1 cellular context compared by ENCODE assay signal in genomic region chr1:15427280-15427666, GRCh38.
TF ChIP-seq lines count a peak whose summit lies in the region.

No MANE protein-coding gene starts in this region.

TF ChIP-seq in A549, 52 proteins besides CTCF, POLR2A, EP300 and RAD21 (continued from another document):
- TF ChIP-seq ELK1 (IDR thresholded peaks at IDR 0.05; ENCODE audit: low read depth, low read length) (no peak), RCOR1 (IDR thresholded peaks at IDR 0.05; ENCODE audit: low read depth, low read length) (no peak), HMGXB4 (CRISPR knock-in tag; IDR thresholded peaks at IDR 0.05; ENCODE audit: borderline replicate concordance) (no peak), BHLHE40 (IDR thresholded peaks at IDR 0.05; ENCODE audit: low read depth, low read length) (no peak), BCL3 (IDR thresholded peaks at IDR 0.05) (no peak), ZC3H11A (IDR thresholded peaks at IDR 0.05) (no peak), RNF2 (IDR thresholded peaks at IDR 0.05; ENCODE audit: borderline replicate concordance, low read depth) (no peak), HES2 (IDR thresholded peaks at IDR 0.05) (no peak), CBX8 (IDR thresholded peaks at IDR 0.05) (no peak), NPAS2 (CRISPR knock-in tag; IDR thresholded peaks at IDR 0.05; ENCODE audit: borderline replicate concordance) (no peak), HOXB5 (CRISPR knock-in tag; IDR thresholded peaks at IDR 0.05) (no peak)
